Comparison of ENCODE assay signal across 40 cellular contexts in the genomic region with DNA sequence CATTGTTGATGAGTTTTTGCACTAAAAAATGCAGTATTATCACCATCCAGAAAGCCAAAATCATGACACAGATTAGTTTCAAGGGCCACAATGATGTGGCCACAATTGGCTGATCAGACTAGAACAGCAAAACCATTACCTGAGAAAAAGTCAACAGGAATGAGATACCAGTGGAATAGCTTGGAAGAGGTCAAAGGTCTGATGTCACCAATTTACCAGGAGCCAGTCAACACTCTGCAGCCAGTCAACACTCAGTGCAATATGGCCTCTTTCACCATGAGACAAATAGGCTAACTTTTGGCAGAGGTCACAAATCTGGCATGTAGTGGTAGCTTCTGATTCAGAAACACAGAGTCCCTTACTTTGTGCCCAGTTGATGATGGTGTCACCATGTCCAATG. TPM values are rescaled to one million over a fixed set of nuclear protein-coding genes. Genes with fewer than 3 reads are reported as not detected.
DNase-seq lines count a peak whose midpoint lies in the region; ATAC-seq, FAIRE-seq and TF ChIP-seq lines count a peak whose summit lies in the region.
"Had no signal": no experiment of that assay in that cellular context is flagged by ENCODE, and none has a peak within 500 bp of the region (broad histone marks: within the 10 kb centered on the region; RNA-seq: fewer than 3 reads in every experiment).

No MANE protein-coding gene starts in this region.

- no peak overlapping the region for H3K4me3 ChIP-seq in HepG2 (replicated peaks in 1 of 3; ENCODE audit: insufficient read depth in 1 of 3, low read depth in 2 of 3, low read length in 3 of 3)
- no peak overlapping the region for H3K4me3 ChIP-seq in right lobe of liver
- H3K4me3 ChIP-seq: A549; BLaER1; BLaER1 treated with 17β-estradiol and CSF1 and Interleukin-3, amounts not matched to agents 10 nM and 100 nM had no signal

- TF ChIP-seq CTCF in HepG2 (CRISPR knock-in tag; IDR thresholded peaks at IDR 0.05) (no peak), right lobe of liver (IDR thresholded peaks at IDR 0.05) (no peak)

- H3K4me1 ChIP-seq in HepG2 (ENCODE audit: insufficient read depth, low read length) (peaks cover 6% of the 10 kb centered on the region; the same call in 1 of the 2 replicates), right lobe of liver (no peaks in the 10 kb centered on the region)
- H3K4me1 ChIP-seq: A549, BE2C, BLaER1, Caco-2 had no signal

- no peaks in the 10 kb centered on the region for H4K20me1 ChIP-seq in HepG2 (ENCODE audit: insufficient read depth, low read length)
- H4K20me1 ChIP-seq: BLaER1; BLaER1 treated with 17β-estradiol and CSF1 and Interleukin-3, amounts not matched to agents 10 nM and 100 nM had no signal

- H3K4me2 ChIP-seq in HepG2 (ENCODE audit: low read depth, low read length), result no peak overlapping the region
- H3K4me2 ChIP-seq: A549; BLaER1; BLaER1 treated with 17β-estradiol and CSF1 and Interleukin-3, amounts not matched to agents 10 nM and 100 nM had no signal

- no peak overlapping the region for H3K27ac Mint-ChIP-seq in activated CD4-positive, alpha-beta T cell treated with anti-CD3 and anti-CD28 coated beads, Interleukin-2, amount 10 ng/mL, durations not matched to agents 24 days and 14 days
- H3K27ac Mint-ChIP-seq: B cell; CD14-positive monocyte; CD4-positive, alpha-beta memory T cell; CD4-positive, alpha-beta T cell; CD4-positive, CD25-positive, alpha-beta regulatory T cell; CD8-positive, alpha-beta memory T cell; CD8-positive, alpha-beta T cell had no signal

- no peak overlapping the region for H2AFZ ChIP-seq in HepG2 (ENCODE audit: low read length)

- no TSS peak for BruUV-seq in HepG2 (replicated peaks; lab: Mats Ljungman, UMichigan)

- H3K27me3 ChIP-seq in HepG2 (ENCODE audit: control insufficient read depth in 1 of 2, insufficient read depth in 2 of 2, low read length in 2 of 2), result no peaks in the 10 kb centered on the region
- no peaks in the 10 kb centered on the region for H3K27me3 ChIP-seq in right lobe of liver
- H3K27me3 ChIP-seq: BE2C; BLaER1; BLaER1 treated with 17β-estradiol and CSF1 and Interleukin-3, amounts not matched to agents 10 nM and 100 nM had no signal

- no peak overlapping the region for H3K27ac ChIP-seq in HepG2 (ENCODE audit: extremely low read length, insufficient read depth, low read length)
- H3K27ac ChIP-seq in right lobe of liver, result no peak overlapping the region
- H3K27ac ChIP-seq: 22Rv1; A549; BLaER1; BLaER1 treated with 17β-estradiol and CSF1 and Interleukin-3, amounts not matched to agents 10 nM and 100 nM; C4-2B had no signal

- no peaks in the 10 kb centered on the region for H3K9me3 ChIP-seq in HepG2 (ENCODE audit: low read length)
- no peaks in the 10 kb centered on the region for H3K9me3 ChIP-seq in right lobe of liver
- H3K9me3 ChIP-seq: BE2C had no signal

- TF ChIP-seq EP300 in HepG2 (IDR thresholded peaks at IDR 0.05; ENCODE audit: low read depth in 2 of 2, low read length in 2 of 2) (no peak), HepG2 (CRISPR knock-in tag; IDR thresholded peaks at IDR 0.05; ENCODE audit: borderline replicate concordance) (no peak)

- peaks cover 1% of the 10 kb centered on the region for H3K4me1 Mint-ChIP-seq in activated CD4-positive, alpha-beta T cell treated with anti-CD3 and anti-CD28 coated beads, Interleukin-2, amount 10 ng/mL, durations not matched to agents 24 days and 14 days
- H3K4me1 Mint-ChIP-seq: B cell; CD14-positive monocyte; CD4-positive, alpha-beta memory T cell; CD4-positive, CD25-positive, alpha-beta regulatory T cell; CD8-positive, alpha-beta memory T cell had no signal

- DNase-seq in activated CD4-positive, alpha-beta T cell treated with anti-CD3 and anti-CD28 coated beads, Interleukin-2, amount 10 ng/mL, durations not matched to agents 24 days and 14 days, result peak; percentile 11
- no peak for DNase-seq in activated CD4-positive, alpha-beta T cell treated with anti-CD3 and anti-CD28 coated beads for 4 hours
- DNase-seq in HepG2 (ENCODE audit: low spot score) (no peak), right lobe of liver (no peak), HuH-7 (ENCODE audit: low spot score) (peak; percentile 57), COLO829 (ENCODE audit: low spot score) (no peak)
- DNase-seq: 8988T; ACHN; AML-193; BE2C; C1 segment of cervical spinal cord; Caco-2; Calu3; CD4-positive, alpha-beta memory T cell; CD4-positive, alpha-beta T cell; CD4-positive, CD25-positive, alpha-beta regulatory T cell; CD8-positive, alpha-beta memory T cell; CD8-positive, alpha-beta T cell; COR-L47; DMS 273 treated with DMSO at 0.1 percent for 48 hours; DMS153; DMS53; DMS79; DMS79 treated with DMSO at 0.1 percent for 48 hours; DND-41; EL had no signal

- POLR2A ChIA-PET in HepG2 (lab: Yijun Ruan, JAX), result no interaction called here

- TF ChIP-seq RAD21 in HepG2 (CRISPR knock-in tag; IDR thresholded peaks at IDR 0.05), result no peak

- no peaks in the 10 kb centered on the region for H3K79me2 ChIP-seq in HepG2 (ENCODE audit: insufficient read depth, low read length)

- peaks cover 3% of the 10 kb centered on the region for H3K36me3 Mint-ChIP-seq in activated CD4-positive, alpha-beta T cell treated with anti-CD3 and anti-CD28 coated beads, Interleukin-2, amount 10 ng/mL, durations not matched to agents 24 days and 14 days (ENCODE audit: low read depth)
- H3K36me3 Mint-ChIP-seq: CD14-positive monocyte; CD4-positive, CD25-positive, alpha-beta regulatory T cell; CD8-positive, alpha-beta T cell had no signal

- peaks cover 24% of the 10 kb centered on the region for H3K9me3 Mint-ChIP-seq in activated CD4-positive, alpha-beta T cell treated with anti-CD3 and anti-CD28 coated beads, Interleukin-2, amount 10 ng/mL, durations not matched to agents 24 days and 14 days

- in situ Hi-C loops in HepG2 (cut with HindIII; ENCODE audit: extremely low pct_ligation_motif_present, low pct_unique_long_range_greater_than_20kb), result no loop called here

- H3K27me3 Mint-ChIP-seq in activated CD4-positive, alpha-beta T cell treated with anti-CD3 and anti-CD28 coated beads, Interleukin-2, amount 10 ng/mL, durations not matched to agents 24 days and 14 days, result peaks cover 16% of the 10 kb centered on the region

- intact Hi-C loops in activated CD4-positive, alpha-beta T cell treated with anti-CD3 and anti-CD28 coated beads, Interleukin-2, amount 10 ng/mL, durations not matched to agents 24 days and 14 days (cut with micrococcal nuclease), result no loop called here
- intact Hi-C loops in HepG2 (cut with micrococcal nuclease; ENCODE audit: unreplicated experiment) (no loop called here), right lobe of liver (cut with DNase I) (no loop called here)

- CTCF ChIA-PET in HepG2 (lab: Yijun Ruan, JAX; ENCODE audit: low intra/inter-chr PET ratio, low total read pairs), result no interaction called here

- TF ChIP-seq POLR2A in HepG2 (IDR thresholded peaks at IDR 0.05; ENCODE audit: insufficient read depth in 1 of 2, low read depth in 2 of 2, low read length in 2 of 2), result no peak
- no peak for TF ChIP-seq POLR2A in right lobe of liver (IDR thresholded peaks at IDR 0.05)

- ATAC-seq in HepG2 (peak; percentile 40; the same call in 2 of the 3 replicates), right lobe of liver (no peak)
- ATAC-seq: A549; CD8-positive, alpha-beta T cell had no signal

- H3K4me3 Mint-ChIP-seq in activated CD4-positive, alpha-beta T cell treated with anti-CD3 and anti-CD28 coated beads, Interleukin-2, amount 10 ng/mL, durations not matched to agents 24 days and 14 days, result no peak overlapping the region
- H3K4me3 Mint-ChIP-seq: B cell; CD14-positive monocyte; CD4-positive, alpha-beta memory T cell; CD4-positive, alpha-beta T cell; CD4-positive, CD25-positive, alpha-beta regulatory T cell; CD8-positive, alpha-beta memory T cell; CD8-positive, alpha-beta T cell had no signal

- H3K9ac ChIP-seq in HepG2 (ENCODE audit: insufficient read depth, low read depth, low read length), result no peak overlapping the region
- H3K9ac ChIP-seq: BLaER1; BLaER1 treated with 17β-estradiol and CSF1 and Interleukin-3, amounts not matched to agents 10 nM and 100 nM had no signal

- H3K36me3 ChIP-seq in HepG2 (replicated peaks in 1 of 2; ENCODE audit: control insufficient read depth in 1 of 2, insufficient read depth in 2 of 2, low read length in 2 of 2) (no peaks in the 10 kb centered on the region), right lobe of liver (no peaks in the 10 kb centered on the region)
- H3K36me3 ChIP-seq: BE2C; BLaER1; BLaER1 treated with 17β-estradiol and CSF1 and Interleukin-3, amounts not matched to agents 10 nM and 100 nM had no signal

- no peak for FAIRE-seq in HepG2 (lab: Jason Lieb, UNC)
- FAIRE-seq: A204.1, A549, D721Med had no signal

TF ChIP-seq in HepG2, 621 proteins besides CTCF, POLR2A, EP300 and RAD21 (continues in another document):
- 0 out of 2 replicates have a peak, but pooled peaks have one; percentile 63 for TF ChIP-seq ZNF644 (CRISPR knock-in tag; IDR thresholded peaks at IDR 0.05; ENCODE audit: low read depth)
- TF ChIP-seq ZNF614 (CRISPR knock-in tag; IDR thresholded peaks at IDR 0.05; ENCODE audit: borderline replicate concordance), result peak; percentile 24; the same call in 1 of the 2 replicates
- no peak for TF ChIP-seq ZNF709 (CRISPR knock-in tag; IDR thresholded peaks at IDR 0.05)

RNA-seq across cellular contexts. Expression of a gene that starts 7.5 kb away (rescaled TPM):
- total RNA-seq in activated CD4-positive, alpha-beta T cell treated with anti-CD3 and anti-CD28 coated beads, Interleukin-2, amount 10 ng/mL, durations not matched to agents 24 days and 14 days, result not detected in 2 replicates
- total RNA-seq in HepG2 (2016; rRNA removed; fragmentation: Illumina TruSeq; extraction: Trizol) (not detected in 2 replicates), right lobe of liver (under 1 TPM in 1 of 6 experiments, not detected in 5; 0.42 TPM)
- total RNA-seq in HepG2 (2016; cell fraction: cytosol; rRNA removed; fragmentation: Illumina TruSeq; extraction: Trizol; ENCODE audit: low read depth), result not detected in 2 replicates
- total RNA-seq in HepG2 (2016; cell fraction: insoluble cytoplasmic fraction; rRNA removed; fragmentation: Illumina TruSeq; extraction: Trizol), result not detected in 2 replicates
- total RNA-seq in HepG2 (2016; cell fraction: membrane; rRNA removed; fragmentation: Illumina TruSeq; extraction: Trizol), result not detected in 2 replicates
- total RNA-seq in HepG2 (2016; cell fraction: nucleus; rRNA removed; fragmentation: Illumina TruSeq; extraction: Trizol), result not detected in 2 replicates
- polyA plus RNA-seq in HepG2 (2011; rRNA removed), result not detected in 2 replicates
- not detected in 2 replicates for polyA plus RNA-seq in HepG2 (2011; cell fraction: cytosol; rRNA removed)
- not detected in 2 replicates for polyA plus RNA-seq in HepG2 (2011; cell fraction: nucleus; rRNA removed)
- not detected in 2 replicates for polyA plus RNA-seq in HepG2 (2012)
- polyA plus RNA-seq in HepG2 (2016; cell fraction: cytosol; fragmentation: Illumina TruSeq; extraction: Trizol; ENCODE audit: low read depth), result not detected in 2 replicates
- polyA plus RNA-seq in HepG2 (2016; cell fraction: insoluble cytoplasmic fraction; fragmentation: Illumina TruSeq; extraction: Trizol; ENCODE audit: low read depth), result not detected in 2 replicates
- polyA plus RNA-seq in HepG2 (2016; cell fraction: membrane; fragmentation: Illumina TruSeq; extraction: Trizol; ENCODE audit: low read depth), result 0.39 TPM in 1 of 2 replicates, not detected in the other
- not detected in 2 replicates for polyA plus RNA-seq in HepG2 (2016; cell fraction: nucleus; fragmentation: Illumina TruSeq; extraction: Trizol; ENCODE audit: insufficient read depth, low read depth)
- not detected in 2 replicates for polyA minus RNA-seq in HepG2 (2011; rRNA and poly(A)+ RNA removed; ENCODE audit: low replicate concordance)
- not detected in 2 replicates for polyA minus RNA-seq in HepG2 (2011; cell fraction: cytosol; rRNA and poly(A)+ RNA removed)
- polyA minus RNA-seq in HepG2 (2011; cell fraction: nucleus; rRNA and poly(A)+ RNA removed), result not detected in 2 replicates
- total RNA-seq: A172; A673; B cell; Caco-2; Calu3; CD4-positive, alpha-beta memory T cell; CD4-positive, alpha-beta T cell; CD4-positive, CD25-positive, alpha-beta regulatory T cell; CD8-positive, alpha-beta memory T cell; CD8-positive, alpha-beta T cell; Daoy had no signal
- polyA plus RNA-seq: A549; AG04450; BJ; CD4-positive, alpha-beta memory T cell; CD4-positive, CD25-positive, alpha-beta regulatory T cell; CD8-positive, alpha-beta memory T cell had no signal

Comparison
In these comparisons a context has a peak if more than half of its experiments do, and no peak if none do; other contexts are left out.
1. DNase-seq: peak in activated CD4-positive, alpha-beta T cell treated with anti-CD3 and anti-CD28 coated beads, Interleukin-2, amount 10 ng/mL, durations not matched to agents 24 days and 14 days (single experiment) and HuH-7 (single experiment); none in activated CD4-positive, alpha-beta T cell treated with anti-CD3 and anti-CD28 coated beads for 4 hours (0 of 2), HepG2 (single experiment), right lobe of liver (0 of 3) and COLO829 (single experiment).